In genomic region chrX:135854438-135854837, GRCh38 we compare ENCODE assay signal across 2 cellular contexts. TPM values are rescaled to one million over a fixed set of nuclear protein-coding genes. Genes with fewer than 3 reads are reported as not detected.
"Had no signal": no experiment of that assay in that cellular context is flagged by ENCODE, and none has a peak within 500 bp of the region (broad histone marks: within the 10 kb centered on the region; RNA-seq: fewer than 3 reads in every experiment).

Gene CT45A8, minus strand, starts transcription at chrX:135854538. Its CDS starts 3,755 bp downstream, at chrX:135850783.

RNA-seq across cellular contexts. Expression of gene CT45A8, which starts in this region (rescaled TPM):
- total RNA-seq: G401, GM12878 had no signal
- polyA plus RNA-seq: GM12878 had no signal
